In genomic region chr2:229501051-229501794, GRCh38 we compare ENCODE assay signal across 21 cellular contexts.
DNase-seq lines count a peak whose midpoint lies in the region; ATAC-seq and TF ChIP-seq lines count a peak whose summit lies in the region.
"Had no signal": no experiment of that assay in that cellular context is flagged by ENCODE, and none has a peak within 500 bp of the region (broad histone marks: within the 10 kb centered on the region; RNA-seq: fewer than 3 reads in every experiment).

No MANE protein-coding gene starts in this region.

- no peak for TF ChIP-seq RAD21 in SK-N-SH (IDR thresholded peaks at IDR 0.05; ENCODE audit: low read length)

- no peaks in the 10 kb centered on the region for H3K9me3 ChIP-seq in SK-N-SH
- peaks cover 10% of the 10 kb centered on the region for H3K9me3 ChIP-seq in lower lobe of right lung
- H3K9me3 ChIP-seq: Caco-2 had no signal

- in situ Hi-C loops in astrocyte of the spinal cord (cut with HindIII; ENCODE audit: low sequenced_read_pairs) = no loop called here

- no peak overlapping the region for H3K9ac ChIP-seq in SK-N-SH
- H3K9ac ChIP-seq: BLaER1 treated with 17β-estradiol and CSF1 and Interleukin-3, amounts not matched to agents 10 nM and 100 nM had no signal

- no peak for TF ChIP-seq EP300 in SK-N-SH (IDR thresholded peaks at IDR 0.05; ENCODE audit: borderline replicate concordance in 1 of 2, low read depth in 1 of 2, low read length in 1 of 2)

- intact Hi-C loops in lower lobe of right lung (cut with DNase I) = no loop called here

- H3F3A ChIP-seq in SK-N-SH (replicated peaks; ENCODE audit: insufficient read depth) = no peaks in the 10 kb centered on the region

- no peaks in the 10 kb centered on the region for H3K36me3 ChIP-seq in SK-N-SH (replicated peaks in 1 of 2; ENCODE audit: control insufficient read depth in 1 of 2, insufficient read depth in 2 of 2, low read length in 1 of 2)
- no peaks in the 10 kb centered on the region for H3K36me3 ChIP-seq in lower lobe of right lung

- 63% methylated on average over 2 of the region's 2 CpGs for WGBS in SK-N-SH (ENCODE audit: low lambda C conversion rate)

- H3K79me2 ChIP-seq in SK-N-SH (ENCODE audit: insufficient read depth) = no peaks in the 10 kb centered on the region

- no peaks in the 10 kb centered on the region for H4K20me1 ChIP-seq in SK-N-SH (ENCODE audit: insufficient read depth)
- H4K20me1 ChIP-seq: BLaER1 treated with 17β-estradiol and CSF1 and Interleukin-3, amounts not matched to agents 10 nM and 100 nM had no signal

- CTCF ChIA-PET in SK-N-SH (lab: Yijun Ruan, JAX) = no interaction called here

- TF ChIP-seq CTCF in SK-N-SH (IDR thresholded peaks at IDR 0.05) = no peak
- TF ChIP-seq CTCF in astrocyte of the spinal cord (IDR thresholded peaks at IDR 0.05; ENCODE audit: low read depth, low read length) = no peak
- no peak for TF ChIP-seq CTCF in lower lobe of right lung (IDR thresholded peaks at IDR 0.05)

- DNase-seq in SK-N-SH (no peak), astrocyte of the spinal cord (ENCODE audit: low read depth, low spot score) (peak; percentile 46), lower lobe of right lung (no peak)
- DNase-seq: Caco-2; CD4-positive, alpha-beta memory T cell; DMS 273 treated with DMSO at 0.1 percent for 48 hours; GF-D8; H9; KBM-7; NCI-H1092 treated with DMSO at 0.1 percent for 48 hours; NCI-H146; NCI-H2029 treated with DMSO at 0.1 percent for 48 hours; NCI-H2171; NCI-H524 treated with DMSO at 0.1 percent for 48 hours had no signal

- no peaks in the 10 kb centered on the region for H3K9me2 ChIP-seq in SK-N-SH

- ATAC-seq in SK-N-SH treated with all-trans-retinoic acid at 6 μM for 48 hours = no peak
- no peak for ATAC-seq in lower lobe of right lung
- no peak for ATAC-seq in GM19455 (IDR thresholded peaks at IDR 0.05; ENCODE audit: unreplicated experiment)
- no peak for ATAC-seq in GM18909 (IDR thresholded peaks at IDR 0.05; ENCODE audit: poor library complexity, unreplicated experiment)

- peak overlapping the region; percentile 2; the same call in 1 of the 2 replicates for H2AFZ ChIP-seq in SK-N-SH (ENCODE audit: low read depth)

- H3K4me2 ChIP-seq in SK-N-SH = no peak overlapping the region
- H3K4me2 ChIP-seq: BLaER1 treated with 17β-estradiol and CSF1 and Interleukin-3, amounts not matched to agents 10 nM and 100 nM had no signal

- no peaks in the 10 kb centered on the region for H3K27me3 ChIP-seq in SK-N-SH (ENCODE audit: insufficient read depth)
- H3K27me3 ChIP-seq in layer of hippocampus (ENCODE audit: control insufficient read depth, insufficient read depth, low read length) = no peaks in the 10 kb centered on the region
- H3K27me3 ChIP-seq in lower lobe of right lung (ENCODE audit: low read depth) = no peaks in the 10 kb centered on the region
- H3K27me3 ChIP-seq: BLaER1 treated with 17β-estradiol and CSF1 and Interleukin-3, amounts not matched to agents 10 nM and 100 nM had no signal

- POLR2A ChIA-PET in SK-N-SH (lab: Yijun Ruan, JAX) = no interaction called here

- H3K4me1 ChIP-seq in SK-N-SH (ENCODE audit: control insufficient read depth in 1 of 2, insufficient read depth in 2 of 2, low read depth in 1 of 2, low read length in 1 of 2) = no peaks in the 10 kb centered on the region
- no peaks in the 10 kb centered on the region for H3K4me1 ChIP-seq in lower lobe of right lung
- H3K4me1 ChIP-seq: BLaER1 treated with 17β-estradiol and CSF1 and Interleukin-3, amounts not matched to agents 10 nM and 100 nM; Caco-2 had no signal

- H3K27ac ChIP-seq in SK-N-SH (ENCODE audit: low read depth in 2 of 2, low read length in 1 of 2) (no peak overlapping the region), layer of hippocampus (ENCODE audit: low read depth, low read length) (peak overlapping the region; percentile 13), temporal lobe (ENCODE audit: low read depth, low read length) (peak overlapping the region; percentile 10), lower lobe of right lung (no peak overlapping the region)
- H3K27ac ChIP-seq: 22Rv1; BLaER1 treated with 17β-estradiol and CSF1 and Interleukin-3, amounts not matched to agents 10 nM and 100 nM had no signal

- H3K4me3 ChIP-seq in SK-N-SH (ENCODE audit: low read depth in 2 of 2, low read length in 1 of 2) = no peak overlapping the region
- H3K4me3 ChIP-seq in astrocyte of the spinal cord (ENCODE audit: low read depth, low read length) = no peak overlapping the region
- no peak overlapping the region for H3K4me3 ChIP-seq in lower lobe of right lung
- H3K4me3 ChIP-seq: BLaER1 treated with 17β-estradiol and CSF1 and Interleukin-3, amounts not matched to agents 10 nM and 100 nM had no signal

TF ChIP-seq in SK-N-SH, 30 proteins besides CTCF, POLR2A, EP300 and RAD21:
- TF ChIP-seq RCOR1 (IDR thresholded peaks at IDR 0.05; ENCODE audit: low read length) (no peak), GABPA (IDR thresholded peaks at IDR 0.05; ENCODE audit: low read depth) (no peak), ELF1 (IDR thresholded peaks at IDR 0.05) (no peak), YY1 (IDR thresholded peaks at IDR 0.05; ENCODE audit: low read depth) (no peak), TAF1 (IDR thresholded peaks at IDR 0.05; ENCODE audit: borderline replicate concordance, low read depth, low read length) (no peak), RFX5 (IDR thresholded peaks at IDR 0.05; ENCODE audit: low read length) (no peak), FOXM1 (IDR thresholded peaks at IDR 0.05; ENCODE audit: low read depth) (no peak), JUND (IDR thresholded peaks at IDR 0.05) (no peak), CHD2 (IDR thresholded peaks at IDR 0.05; ENCODE audit: low read length, partially characterized antibody) (no peak), SIN3A (IDR thresholded peaks at IDR 0.05; ENCODE audit: borderline replicate concordance, low read depth, low read length) (no peak), POLR2AphosphoS5 (IDR thresholded peaks at IDR 0.05; ENCODE audit: low read depth, low read length) (no peak)
- TF ChIP-seq, protein P1, sequence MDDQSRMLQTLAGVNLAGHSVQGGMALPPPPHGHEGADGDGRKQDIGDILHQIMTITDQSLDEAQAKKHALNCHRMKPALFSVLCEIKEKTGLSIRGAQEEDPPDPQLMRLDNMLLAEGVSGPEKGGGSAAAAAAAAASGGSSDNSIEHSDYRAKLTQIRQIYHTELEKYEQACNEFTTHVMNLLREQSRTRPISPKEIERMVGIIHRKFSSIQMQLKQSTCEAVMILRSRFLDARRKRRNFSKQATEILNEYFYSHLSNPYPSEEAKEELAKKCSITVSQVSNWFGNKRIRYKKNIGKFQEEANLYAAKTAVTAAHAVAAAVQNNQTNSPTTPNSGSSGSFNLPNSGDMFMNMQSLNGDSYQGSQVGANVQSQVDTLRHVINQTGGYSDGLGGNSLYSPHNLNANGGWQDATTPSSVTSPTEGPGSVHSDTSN (IDR thresholded peaks at IDR 0.05) = no peak

TF ChIP-seq in SK-N-SH treated with all-trans-retinoic acid at 6 μM for 48 hours, 23 proteins besides CTCF, POLR2A, EP300 and RAD21:
- TF ChIP-seq ZC3H10 (CRISPR knock-in tag; IDR thresholded peaks at IDR 0.05) = no peak
- no peak for TF ChIP-seq ZNF8 (CRISPR knock-in tag; IDR thresholded peaks at IDR 0.05)
- no peak for TF ChIP-seq ZNF70 (CRISPR knock-in tag; IDR thresholded peaks at IDR 0.05)
- TF ChIP-seq ISL1 (CRISPR knock-in tag; IDR thresholded peaks at IDR 0.05) = no peak
- TF ChIP-seq, protein P2, sequence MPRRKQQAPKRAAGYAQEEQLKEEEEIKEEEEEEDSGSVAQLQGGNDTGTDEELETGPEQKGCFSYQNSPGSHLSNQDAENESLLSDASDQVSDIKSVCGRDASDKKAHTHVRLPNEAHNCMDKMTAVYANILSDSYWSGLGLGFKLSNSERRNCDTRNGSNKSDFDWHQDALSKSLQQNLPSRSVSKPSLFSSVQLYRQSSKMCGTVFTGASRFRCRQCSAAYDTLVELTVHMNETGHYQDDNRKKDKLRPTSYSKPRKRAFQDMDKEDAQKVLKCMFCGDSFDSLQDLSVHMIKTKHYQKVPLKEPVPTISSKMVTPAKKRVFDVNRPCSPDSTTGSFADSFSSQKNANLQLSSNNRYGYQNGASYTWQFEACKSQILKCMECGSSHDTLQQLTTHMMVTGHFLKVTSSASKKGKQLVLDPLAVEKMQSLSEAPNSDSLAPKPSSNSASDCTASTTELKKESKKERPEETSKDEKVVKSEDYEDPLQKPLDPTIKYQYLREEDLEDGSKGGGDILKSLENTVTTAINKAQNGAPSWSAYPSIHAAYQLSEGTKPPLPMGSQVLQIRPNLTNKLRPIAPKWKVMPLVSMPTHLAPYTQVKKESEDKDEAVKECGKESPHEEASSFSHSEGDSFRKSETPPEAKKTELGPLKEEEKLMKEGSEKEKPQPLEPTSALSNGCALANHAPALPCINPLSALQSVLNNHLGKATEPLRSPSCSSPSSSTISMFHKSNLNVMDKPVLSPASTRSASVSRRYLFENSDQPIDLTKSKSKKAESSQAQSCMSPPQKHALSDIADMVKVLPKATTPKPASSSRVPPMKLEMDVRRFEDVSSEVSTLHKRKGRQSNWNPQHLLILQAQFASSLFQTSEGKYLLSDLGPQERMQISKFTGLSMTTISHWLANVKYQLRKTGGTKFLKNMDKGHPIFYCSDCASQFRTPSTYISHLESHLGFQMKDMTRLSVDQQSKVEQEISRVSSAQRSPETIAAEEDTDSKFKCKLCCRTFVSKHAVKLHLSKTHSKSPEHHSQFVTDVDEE (CRISPR knock-in tag; IDR thresholded peaks at IDR 0.05) = no peak
- no peak for TF ChIP-seq GLIS3 (CRISPR knock-in tag; IDR thresholded peaks at IDR 0.05)
- TF ChIP-seq TOX (CRISPR knock-in tag; IDR thresholded peaks at IDR 0.05; ENCODE audit: borderline replicate concordance) = no peak
- no peak for TF ChIP-seq CSDC2 (CRISPR knock-in tag; IDR thresholded peaks at IDR 0.05)
- no peak for TF ChIP-seq ESRRG (CRISPR knock-in tag; IDR thresholded peaks at IDR 0.05)
- TF ChIP-seq RARB (CRISPR knock-in tag; IDR thresholded peaks at IDR 0.05) = no peak

Comparison
In these comparisons a context has a peak if more than half of its experiments do, and no peak if none do; other contexts are left out.
1. H3K27ac ChIP-seq: peak in layer of hippocampus (single experiment) and temporal lobe (single experiment); none in SK-N-SH (0 of 2) and lower lobe of right lung (single experiment).